ENCODE assay signal across 11 cellular contexts in genomic region chr19:22140356-22140755, GRCh38. TPM values are rescaled to one million over a fixed set of nuclear protein-coding genes. Genes with fewer than 3 reads are reported as not detected.
"Had no signal": no experiment of that assay in that cellular context is flagged by ENCODE, and none has a peak within 500 bp of the region (broad histone marks: within the 10 kb centered on the region; RNA-seq: fewer than 3 reads in every experiment).

No MANE protein-coding gene starts in this region.

- ATAC-seq: GM23338, HCT116 had no signal

- H3K4me3 Mint-ChIP-seq: GM23338, H9, HFFc6 had no signal

- H3K4me1 ChIP-seq: HAP-1 had no signal

- H3K27ac ChIP-seq: GM23248 had no signal

- FAIRE-seq: H1, H54 had no signal

- H3K27ac Mint-ChIP-seq: GM23338, H9, HFFc6 had no signal

- DNase-seq: GM23248, GOT3, H7, H9, HCEC 1CT, HFFc6 had no signal

- H2AFZ ChIP-seq: GM23248, GM23338 had no signal

- H3K4me3 ChIP-seq: GM23248, GM23338, HAP-1 had no signal

- H3K9ac ChIP-seq: GM23248 had no signal

- H3K4me2 ChIP-seq: GM23338 had no signal

- H3K4me1 Mint-ChIP-seq: GM23338, H9 had no signal

- H3K36me3 ChIP-seq: HAP-1 had no signal

RNA-seq across cellular contexts. Expression of gene ZNF676, which starts 56.4 kb away (rescaled TPM):
- total RNA-seq: GM23338, H1, H7, H9, HFFc6 had no signal
- polyA plus RNA-seq: GM23248, GM23338, H1 had no signal
